In genomic region chr22:17087176-17088131, GRCh38 we compare ENCODE assay signal across 1 cellular context.
TF ChIP-seq lines count a peak whose summit lies in the region.

No MANE protein-coding gene starts in this region.

TF ChIP-seq in IMR-90, 13 proteins besides CTCF, POLR2A, EP300 and RAD21 (continued from another document):
- TF ChIP-seq, protein P1, sequence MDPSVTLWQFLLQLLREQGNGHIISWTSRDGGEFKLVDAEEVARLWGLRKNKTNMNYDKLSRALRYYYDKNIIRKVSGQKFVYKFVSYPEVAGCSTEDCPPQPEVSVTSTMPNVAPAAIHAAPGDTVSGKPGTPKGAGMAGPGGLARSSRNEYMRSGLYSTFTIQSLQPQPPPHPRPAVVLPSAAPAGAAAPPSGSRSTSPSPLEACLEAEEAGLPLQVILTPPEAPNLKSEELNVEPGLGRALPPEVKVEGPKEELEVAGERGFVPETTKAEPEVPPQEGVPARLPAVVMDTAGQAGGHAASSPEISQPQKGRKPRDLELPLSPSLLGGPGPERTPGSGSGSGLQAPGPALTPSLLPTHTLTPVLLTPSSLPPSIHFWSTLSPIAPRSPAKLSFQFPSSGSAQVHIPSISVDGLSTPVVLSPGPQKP (IDR thresholded peaks at IDR 0.05; ENCODE audit: borderline replicate concordance, low read depth, low read length): no peak
- TF ChIP-seq NFE2L2 (IDR thresholded peaks at IDR 0.05; ENCODE audit: low read depth, low read length) (no peak), BHLHE40 (IDR thresholded peaks at IDR 0.05; ENCODE audit: low read depth, low read length) (no peak)
